ENCODE assay signal across 1 cellular context in genomic region chr19:18385359-18385674, GRCh38.
A peak's percentile ranks its signal among the peaks of the same experiment; 100 is the strongest.
TF ChIP-seq lines count a peak whose summit lies in the region.

No MANE protein-coding gene starts in this region.

TF ChIP-seq in HepG2, 621 proteins besides CTCF, POLR2A, EP300 and RAD21 (continued from another document and continues in another):
- TF ChIP-seq ZNF280B (CRISPR knock-in tag; IDR thresholded peaks at IDR 0.05; ENCODE audit: borderline replicate concordance) (no peak), JUND (CRISPR knock-in tag; IDR thresholded peaks at IDR 0.05) (no peak), ZBTB46 (CRISPR knock-in tag; IDR thresholded peaks at IDR 0.05; ENCODE audit: borderline replicate concordance) (no peak), PAF1 (CRISPR knock-in tag; IDR thresholded peaks at IDR 0.05) (0 out of 2 replicates have a peak, but pooled peaks have one; percentile 85), CHD4 (IDR thresholded peaks at IDR 0.05; ENCODE audit: borderline replicate concordance, low read length) (no peak), HNF1A (IDR thresholded peaks at IDR 0.05; ENCODE audit: low read depth) (no peak), HNF1A (CRISPR knock-in tag; IDR thresholded peaks at IDR 0.05; ENCODE audit: borderline replicate concordance) (no peak), RELA (CRISPR knock-in tag; IDR thresholded peaks at IDR 0.05) (no peak), KLF15 (CRISPR knock-in tag; IDR thresholded peaks at IDR 0.05; ENCODE audit: borderline replicate concordance) (no peak), SATB2 (CRISPR knock-in tag; IDR thresholded peaks at IDR 0.05) (no peak), HNF1B (CRISPR knock-in tag; IDR thresholded peaks at IDR 0.05) (no peak), ZNF883 (CRISPR knock-in tag; IDR thresholded peaks at IDR 0.05; ENCODE audit: not compliant biosample characterization) (no peak), ZNF776 (CRISPR knock-in tag; IDR thresholded peaks at IDR 0.05) (no peak), ZNF768 (CRISPR knock-in tag; IDR thresholded peaks at IDR 0.05) (no peak), ZNF441 (CRISPR knock-in tag; IDR thresholded peaks at IDR 0.05; ENCODE audit: borderline replicate concordance) (no peak), ZNF30 (CRISPR knock-in tag; IDR thresholded peaks at IDR 0.05) (no peak), SETDB1 (CRISPR knock-in tag; IDR thresholded peaks at IDR 0.05; ENCODE audit: borderline replicate concordance) (no peak), STAG1 (CRISPR knock-in tag; IDR thresholded peaks at IDR 0.05) (no peak), ZNF572 (CRISPR knock-in tag; IDR thresholded peaks at IDR 0.05) (no peak), ZNF337 (CRISPR knock-in tag; IDR thresholded peaks at IDR 0.05; ENCODE audit: borderline replicate concordance, low read depth) (0 out of 2 replicates have a peak, but pooled peaks have one; percentile 32), HNRNPK (IDR thresholded peaks at IDR 0.05; ENCODE audit: low read depth, low read length, poor library complexity, severe bottlenecking) (no peak), NBN (conservative IDR thresholded peaks at IDR 0.05) (no peak), ZNF10 (CRISPR knock-in tag; IDR thresholded peaks at IDR 0.05; ENCODE audit: borderline replicate concordance, low read depth) (no peak), ZNF292 (CRISPR knock-in tag; IDR thresholded peaks at IDR 0.05; ENCODE audit: borderline replicate concordance, low read depth) (no peak), BORCS8-MEF2B (CRISPR knock-in tag; IDR thresholded peaks at IDR 0.05) (0 out of 2 replicates have a peak, but pooled peaks have one; percentile 11), ZBTB4 (CRISPR knock-in tag; IDR thresholded peaks at IDR 0.05; ENCODE audit: borderline replicate concordance) (no peak), CAMTA2 (CRISPR knock-in tag; IDR thresholded peaks at IDR 0.05; ENCODE audit: borderline replicate concordance) (no peak), HNF4G (IDR thresholded peaks at IDR 0.05; ENCODE audit: borderline replicate concordance, low read depth, low read length) (no peak), HNF4G (CRISPR knock-in tag; IDR thresholded peaks at IDR 0.05; ENCODE audit: borderline replicate concordance, low read depth) (no peak), ZBTB43 (CRISPR knock-in tag; conservative IDR thresholded peaks at IDR 0.05) (no peak), ZNF18 (CRISPR knock-in tag; IDR thresholded peaks at IDR 0.05; ENCODE audit: insufficient replicate concordance) (no peak), YY1 (IDR thresholded peaks at IDR 0.05; ENCODE audit: insufficient read depth, insufficient replicate concordance, low read depth, low read length) (no peak), RNF219 (CRISPR knock-in tag; IDR thresholded peaks at IDR 0.05) (no peak), ZNF343 (CRISPR knock-in tag; IDR thresholded peaks at IDR 0.05) (no peak), ZNF232 (CRISPR knock-in tag; IDR thresholded peaks at IDR 0.05; ENCODE audit: borderline replicate concordance) (no peak), ZNF740 (CRISPR knock-in tag; IDR thresholded peaks at IDR 0.05) (no peak), ZNF556 (CRISPR knock-in tag; IDR thresholded peaks at IDR 0.05; ENCODE audit: borderline replicate concordance) (no peak)
